14 cellular contexts compared by ENCODE assay signal in genomic region chr10:110679633-110680472, GRCh38. TPM values are rescaled to one million over a fixed set of nuclear protein-coding genes. Genes with fewer than 3 reads are reported as not detected.
DNase-seq lines count a peak whose midpoint lies in the region; ATAC-seq and TF ChIP-seq lines count a peak whose summit lies in the region.
"Had no signal": no experiment of that assay in that cellular context is flagged by ENCODE, and none has a peak within 500 bp of the region (broad histone marks: within the 10 kb centered on the region; RNA-seq: fewer than 3 reads in every experiment).

No MANE protein-coding gene starts in this region.

- no peak overlapping the region for H3K27ac ChIP-seq in mammary epithelial cell (ENCODE audit: insufficient read depth, low read depth, low read length)
- H3K27ac ChIP-seq: esophagus muscularis mucosa, neural progenitor cell, SJSA1 had no signal

- intact Hi-C loops in mammary epithelial cell (cut with micrococcal nuclease): no loop called here

- H3K4me3 ChIP-seq in mammary epithelial cell (replicated peaks in 1 of 3; ENCODE audit: insufficient read depth in 1 of 3, low read depth in 2 of 3, low read length in 3 of 3): no peak overlapping the region
- H3K4me3 ChIP-seq: esophagus muscularis mucosa, neural progenitor cell, SJSA1 had no signal

- in situ Hi-C loops in mammary epithelial cell (cut with MboI; ENCODE audit: low sequenced_read_pairs in 2 of 2): no loop called here

- H3K4me3 Mint-ChIP-seq in nephron (peak overlapping the region in 2 of 3 experiments; percentile 20 to 35), T-cell (no peak overlapping the region)
- H3K4me3 Mint-ChIP-seq: activated naive CD4-positive, alpha-beta T cell treated with anti-CD3 and anti-CD28 coated beads for 36 hours; neural progenitor cell had no signal

- ATAC-seq in T-cell (replicated peaks in 1 of 4): no peak

- DNase-seq in DMS 273 treated with DMSO at 0.1 percent for 48 hours (lab: John Stamatoyannopoulos, UW) (peak; percentile 70), NCI-H510A (lab: John Stamatoyannopoulos, UW) (peak; percentile 48), mammary epithelial cell (no peak), DMS153 treated with DMSO at 0.1 percent for 48 hours (lab: John Stamatoyannopoulos, UW; ENCODE audit: unreplicated experiment) (no peak), T-helper 9 cell (no peak), T-cell (no peak), EL (no peak)
- DNase-seq: activated CD4-positive, alpha-beta T cell treated with anti-CD3 and anti-CD28 coated beads for 48 hours; activated naive CD4-positive, alpha-beta T cell treated with anti-CD3 and anti-CD28 coated beads for 36 hours; MM.1S had no signal

- BruUV-seq in mammary epithelial cell (replicated peaks; lab: Mats Ljungman, UMichigan): no TSS peak

- H2AFZ ChIP-seq in mammary epithelial cell (ENCODE audit: low read depth, low read length): peak overlapping the region; percentile 54
- H2AFZ ChIP-seq: neural progenitor cell had no signal

- CTCF ChIA-PET in mammary epithelial cell (lab: Charles Lee; ENCODE audit: low non-redundant PET): no interaction called here
- CTCF ChIA-PET in T-cell (lab: Charles Lee): interaction anchor here in 1 of 2 donors (1.0 kb wide), 2 partner anchors 8 to 920 kb away, joined by 3 read pairs; no protein-coding TSS in a partner anchor

- WGBS in mammary epithelial cell (ENCODE audit: low coverage, missing lambda C conversion rate): 38% methylated on average over 12 of the region's 15 CpGs

- H3K4me1 Mint-ChIP-seq in nephron (peaks cover 45% of the 10 kb centered on the region), T-cell (peaks cover 0 to 7% (median 3%) of the 10 kb centered on the region in 3 donors)

- peak overlapping the region; percentile 59 for H3K4me2 ChIP-seq in mammary epithelial cell (ENCODE audit: insufficient read depth, low read depth, low read length)
- H3K4me2 ChIP-seq: neural progenitor cell had no signal

- peaks cover 8% of the 10 kb centered on the region for H3K4me1 ChIP-seq in mammary epithelial cell (ENCODE audit: insufficient read depth, low read length)
- H3K4me1 ChIP-seq: neural progenitor cell had no signal

- TF ChIP-seq CTCF in mammary epithelial cell (conservative IDR thresholded peaks at IDR 0.05 in 1 of 2, IDR thresholded peaks at IDR 0.05 in 1 of 2; ENCODE audit: extremely low read depth in 1 of 2, insufficient read depth in 1 of 2, low read depth in 1 of 2, low read length in 2 of 2) (no peak), nephron (IDR thresholded peaks at IDR 0.05; ENCODE audit: unreplicated experiment in 3 of 3) (no peak)

- dilution Hi-C loops in mammary epithelial cell (cut with HindIII; ENCODE audit: low sequenced_read_pairs): no loop called here

- peak overlapping the region; percentile 62 to 87 (median 72) for H3K27ac Mint-ChIP-seq in nephron
- H3K27ac Mint-ChIP-seq in T-cell: no peak overlapping the region
- H3K27ac Mint-ChIP-seq: activated naive CD4-positive, alpha-beta T cell treated with anti-CD3 and anti-CD28 coated beads for 36 hours; neural progenitor cell had no signal

- H3K9me3 ChIP-seq in mammary epithelial cell (replicated peaks; ENCODE audit: insufficient read depth, low read length): no peaks in the 10 kb centered on the region
- H3K9me3 ChIP-seq: esophagus muscularis mucosa, SJSA1 had no signal

- POLR2A ChIA-PET in T-cell (lab: Charles Lee): interaction anchor here in 1 of 2 donors (0.6 kb wide), 1 partner anchor 37 kb away, joined by 4 read pairs; no protein-coding TSS in a partner anchor

- no peaks in the 10 kb centered on the region for H4K20me1 ChIP-seq in mammary epithelial cell (ENCODE audit: insufficient read depth, low read length)

- no peaks in the 10 kb centered on the region for H3K27me3 ChIP-seq in mammary epithelial cell (ENCODE audit: insufficient read depth, low read length)
- H3K27me3 ChIP-seq: esophagus muscularis mucosa, SJSA1 had no signal

- peaks cover 10% of the 10 kb centered on the region for H3K27me3 Mint-ChIP-seq in nephron (ENCODE audit: low read depth)
- H3K27me3 Mint-ChIP-seq in T-cell: peaks cover 0 to 5% of the 10 kb centered on the region in 2 donors

- no peak overlapping the region for H3K9ac ChIP-seq in mammary epithelial cell (ENCODE audit: insufficient read depth, low read length)
- H3K9ac ChIP-seq: neural progenitor cell had no signal

- no peaks in the 10 kb centered on the region for H3K36me3 Mint-ChIP-seq in nephron (ENCODE audit: low read depth)
- H3K36me3 Mint-ChIP-seq in T-cell: no peaks in the 10 kb centered on the region
- H3K36me3 Mint-ChIP-seq: neural progenitor cell had no signal

- no peaks in the 10 kb centered on the region for H3K79me2 ChIP-seq in mammary epithelial cell (ENCODE audit: insufficient read depth, low read length)

- H3K36me3 ChIP-seq in mammary epithelial cell (ENCODE audit: insufficient read depth, low read length): no peaks in the 10 kb centered on the region
- H3K36me3 ChIP-seq: esophagus muscularis mucosa, neural progenitor cell had no signal

- H3K9me3 Mint-ChIP-seq in nephron: no peaks in the 10 kb centered on the region
- H3K9me3 Mint-ChIP-seq in T-cell: no peaks in the 10 kb centered on the region
- H3K9me3 Mint-ChIP-seq: activated naive CD4-positive, alpha-beta T cell treated with anti-CD3 and anti-CD28 coated beads for 36 hours; neural progenitor cell had no signal

RNA-seq across cellular contexts. Expression of gene RBM20, which starts 35.7 kb away (rescaled TPM):
- under 1 TPM; 0.07 to 0.17 TPM for total RNA-seq in mammary epithelial cell
- polyA plus RNA-seq in mammary epithelial cell: not detected
- polyA minus RNA-seq in mammary epithelial cell: not detected
- 1 to 10 TPM in 2 of 5 donors, under 1 TPM in 3; 0.09 to 3.0 (median 0.33) TPM for total RNA-seq in T-cell

Comparison
In these comparisons a context has a peak if more than half of its experiments do, and no peak if none do; other contexts are left out.
1. DNase-seq: peak in DMS 273 treated with DMSO at 0.1 percent for 48 hours (single experiment) and NCI-H510A (single experiment); none in mammary epithelial cell (single experiment), DMS153 treated with DMSO at 0.1 percent for 48 hours (single experiment), T-helper 9 cell (single experiment), T-cell (0 of 34) and EL (single experiment).
2. H3K27ac Mint-ChIP-seq: peak in nephron (3 of 3); none in T-cell (0 of 2).
3. H3K4me3 Mint-ChIP-seq: peak in nephron (2 of 3); none in T-cell (0 of 3).